30 cellular contexts compared by ENCODE assay signal in genomic region chr7:29770371-29770770, GRCh38. TPM values are rescaled to one million over a fixed set of nuclear protein-coding genes. Genes with fewer than 3 reads are reported as not detected.
"Had no signal": no experiment of that assay in that cellular context is flagged by ENCODE, and none has a peak within 500 bp of the region (broad histone marks: within the 10 kb centered on the region; RNA-seq: fewer than 3 reads in every experiment).

No MANE protein-coding gene starts in this region.

- H3K9me3 Mint-ChIP-seq: activated CD4-positive, alpha-beta memory T cell treated with anti-CD3 and anti-CD28 coated beads, Interleukin-2, amount 10 ng/mL, durations not matched to agents 7 days and 5 days; activated CD4-positive, alpha-beta T cell treated with anti-CD3 and anti-CD28 coated beads, Interleukin-2, amount 10 ng/mL, durations not matched to agents 7 days and 5 days; activated naive CD4-positive, alpha-beta T cell treated with anti-CD3 and anti-CD28 coated beads, Interleukin-2, amount 10 ng/mL, durations not matched to agents 7 days and 5 days; activated naive CD4-positive, alpha-beta T cell treated with anti-CD3 and anti-CD28 coated beads, Interleukin-2, amount 50 U/mL, for 72 hours; activated naive CD8-positive, alpha-beta T cell treated with anti-CD3 and anti-CD28 coated beads, Interleukin-2, amount 10 ng/mL, durations not matched to agents 7 days and 5 days; activated T-cell treated with anti-CD3 and anti-CD28 coated beads, Interleukin-2, amount 50 U/mL, for 24 hours; WTC11 had no signal

- H3K36me3 Mint-ChIP-seq: activated naive CD4-positive, alpha-beta T cell treated with anti-CD3 and anti-CD28 coated beads, Interleukin-2, amount 10 ng/mL, durations not matched to agents 7 days and 5 days; activated naive CD4-positive, alpha-beta T cell treated with anti-CD3 and anti-CD28 coated beads, Interleukin-2, amount 50 U/mL, for 72 hours; activated naive CD8-positive, alpha-beta T cell treated with anti-CD3 and anti-CD28 coated beads, Interleukin-2, amount 10 ng/mL, durations not matched to agents 7 days and 5 days; brain; WTC11 had no signal

- H3K4me3 ChIP-seq: ascending aorta, breast epithelium, cardiac muscle cell, colonic mucosa, esophagus squamous epithelium had no signal

- H3K36me3 ChIP-seq: ascending aorta, breast epithelium, cardiac muscle cell, colonic mucosa, esophagus squamous epithelium had no signal

- DNase-seq: activated CD4-positive, alpha-beta memory T cell treated with anti-CD3 and anti-CD28 coated beads, Interleukin-2, amount 10 ng/mL, durations not matched to agents 7 days and 5 days; activated CD4-positive, alpha-beta T cell treated with anti-CD3 and anti-CD28 coated beads for 1 hour; activated CD4-positive, alpha-beta T cell treated with anti-CD3 and anti-CD28 coated beads for 4 hours; activated CD4-positive, alpha-beta T cell treated with anti-CD3 and anti-CD28 coated beads, Interleukin-2, amount 10 ng/mL, durations not matched to agents 7 days and 5 days; activated CD4-positive, alpha-beta T cell treated with anti-CD3 and anti-CD28 coated beads, Interleukin-2, amount 50 U/mL, for 4 hours; activated CD8-positive, alpha-beta memory T cell treated with anti-CD3 and anti-CD28 coated beads, Interleukin-2, amount 50 U/mL, for 48 hours; activated gamma-delta T cell; activated naive CD4-positive, alpha-beta T cell; activated naive CD4-positive, alpha-beta T cell treated with anti-CD3 and anti-CD28 coated beads, Interleukin-2, amount 10 ng/mL, durations not matched to agents 7 days and 5 days; activated naive CD8-positive, alpha-beta T cell treated with anti-CD3 and anti-CD28 coated beads, Interleukin-2, amount 10 ng/mL, durations not matched to agents 7 days and 5 days; activated T-cell treated with anti-CD3 and anti-CD28 coated beads for 4 hours; activated T-cell treated with anti-CD3 and anti-CD28 coated beads, Interleukin-2, amount 50 U/mL, for 24 hours; activated T-cell treated with anti-CD3 and anti-CD28 coated beads, Interleukin-2, amount 50 U/mL, for 72 hours; central memory CD4-positive, alpha-beta T cell; cerebellar nuclear complex; colonic mucosa; effector CD8-positive, alpha-beta T cell; esophagus squamous epithelium; head of caudate nucleus; T-helper 2 cell had no signal

- H3K4me3 Mint-ChIP-seq: activated CD4-positive, alpha-beta memory T cell treated with anti-CD3 and anti-CD28 coated beads, Interleukin-2, amount 10 ng/mL, durations not matched to agents 7 days and 5 days; activated CD4-positive, alpha-beta T cell treated with anti-CD3 and anti-CD28 coated beads, Interleukin-2, amount 10 ng/mL, durations not matched to agents 7 days and 5 days; activated naive CD4-positive, alpha-beta T cell treated with anti-CD3 and anti-CD28 coated beads, Interleukin-2, amount 10 ng/mL, durations not matched to agents 7 days and 5 days; activated naive CD8-positive, alpha-beta T cell treated with anti-CD3 and anti-CD28 coated beads, Interleukin-2, amount 10 ng/mL, durations not matched to agents 7 days and 5 days; activated T-cell treated with anti-CD3 and anti-CD28 coated beads, Interleukin-2, amount 50 U/mL, for 24 hours; activated T-cell treated with anti-CD3 and anti-CD28 coated beads, Interleukin-2, amount 50 U/mL, for 72 hours; brain; WTC11 had no signal

- H3K27ac Mint-ChIP-seq: activated CD4-positive, alpha-beta memory T cell treated with anti-CD3 and anti-CD28 coated beads, Interleukin-2, amount 10 ng/mL, durations not matched to agents 7 days and 5 days; activated CD4-positive, alpha-beta T cell treated with anti-CD3 and anti-CD28 coated beads, Interleukin-2, amount 10 ng/mL, durations not matched to agents 7 days and 5 days; activated naive CD4-positive, alpha-beta T cell treated with anti-CD3 and anti-CD28 coated beads, Interleukin-2, amount 10 ng/mL, durations not matched to agents 7 days and 5 days; activated naive CD4-positive, alpha-beta T cell treated with anti-CD3 and anti-CD28 coated beads, Interleukin-2, amount 50 U/mL, for 72 hours; activated naive CD8-positive, alpha-beta T cell treated with anti-CD3 and anti-CD28 coated beads, Interleukin-2, amount 10 ng/mL, durations not matched to agents 7 days and 5 days; activated T-cell treated with anti-CD3 and anti-CD28 coated beads, Interleukin-2, amount 50 U/mL, for 24 hours; activated T-cell treated with anti-CD3 and anti-CD28 coated beads, Interleukin-2, amount 50 U/mL, for 72 hours; brain; WTC11 had no signal

- H3K9me3 ChIP-seq: ascending aorta, breast epithelium, colonic mucosa, esophagus squamous epithelium had no signal

- H3K27me3 ChIP-seq: ascending aorta, breast epithelium, cardiac muscle cell, colonic mucosa had no signal

- H3K4me1 Mint-ChIP-seq: activated CD4-positive, alpha-beta memory T cell treated with anti-CD3 and anti-CD28 coated beads, Interleukin-2, amount 10 ng/mL, durations not matched to agents 7 days and 5 days; activated CD4-positive, alpha-beta T cell treated with anti-CD3 and anti-CD28 coated beads, Interleukin-2, amount 10 ng/mL, durations not matched to agents 7 days and 5 days; activated naive CD4-positive, alpha-beta T cell treated with anti-CD3 and anti-CD28 coated beads, Interleukin-2, amount 10 ng/mL, durations not matched to agents 7 days and 5 days; activated naive CD8-positive, alpha-beta T cell treated with anti-CD3 and anti-CD28 coated beads, Interleukin-2, amount 10 ng/mL, durations not matched to agents 7 days and 5 days; brain had no signal

- H3K27ac ChIP-seq: ascending aorta, breast epithelium, colonic mucosa, epithelial cell of prostate, esophagus squamous epithelium had no signal

- H3K4me1 ChIP-seq: ascending aorta, breast epithelium, colonic mucosa, esophagus squamous epithelium had no signal

RNA-seq across cellular contexts. Expression of gene WIPF3, which starts 35.9 kb away (rescaled TPM):
- total RNA-seq: activated CD4-positive, alpha-beta memory T cell treated with anti-CD3 and anti-CD28 coated beads, Interleukin-2, amount 10 ng/mL, durations not matched to agents 7 days and 5 days; activated CD4-positive, alpha-beta T cell treated with anti-CD3 and anti-CD28 coated beads, Interleukin-2, amount 10 ng/mL, durations not matched to agents 7 days and 5 days; activated naive CD4-positive, alpha-beta T cell treated with anti-CD3 and anti-CD28 coated beads, Interleukin-2, amount 50 U/mL, for 72 hours; activated naive CD8-positive, alpha-beta T cell treated with anti-CD3 and anti-CD28 coated beads, Interleukin-2, amount 10 ng/mL, durations not matched to agents 7 days and 5 days; activated T-cell treated with anti-CD3 and anti-CD28 coated beads, Interleukin-2, amount 50 U/mL, for 72 hours; dermis microvascular lymphatic vessel endothelial cell; T-helper 1 cell treated with Interleukin-12 subunit alpha and Interleukin-12 subunit beta and Interleukin-4 antibody, amounts not matched to agents 30 ng/mL and 1 ng/mL, for 36 hours had no signal
- polyA plus RNA-seq: fibroblast of lung had no signal
